In the genomic region with DNA sequence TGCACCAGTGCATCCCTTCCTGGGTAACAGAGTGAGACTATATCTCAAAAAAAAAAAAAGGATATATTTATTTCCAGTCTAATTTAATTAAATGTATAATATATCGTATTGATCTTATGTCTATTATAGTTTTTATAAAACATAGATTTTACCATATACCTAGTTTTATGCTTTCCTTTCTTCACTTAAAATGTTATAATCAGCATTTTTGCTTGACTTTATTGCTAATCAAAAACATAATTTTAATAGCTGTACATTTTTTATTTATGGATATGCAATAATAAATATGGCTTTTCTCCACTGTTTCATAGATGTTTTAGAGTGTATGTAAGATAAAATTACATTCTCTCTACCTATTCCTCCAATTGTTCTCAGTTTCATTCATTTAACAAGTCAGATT, we compare ENCODE assay signal across 24 cellular contexts.
DNase-seq lines count a peak whose midpoint lies in the region; ATAC-seq, FAIRE-seq and TF ChIP-seq lines count a peak whose summit lies in the region.
"Had no signal": no experiment of that assay in that cellular context is flagged by ENCODE, and none has a peak within 500 bp of the region (broad histone marks: within the 10 kb centered on the region; RNA-seq: fewer than 3 reads in every experiment).

No MANE protein-coding gene starts in this region.

- H3K27ac ChIP-seq in HepG2 (ENCODE audit: extremely low read length, insufficient read depth, low read length): no peak overlapping the region
- H3K27ac ChIP-seq in right lobe of liver: no peak overlapping the region
- no peak overlapping the region for H3K27ac ChIP-seq in K562 (ENCODE audit: extremely low read depth, low read depth, low read length)
- H3K27ac ChIP-seq: 22Rv1, BLaER1 had no signal

- no peak for ATAC-seq in HepG2
- ATAC-seq in right lobe of liver: no peak
- no peak for ATAC-seq in K562
- no peak for ATAC-seq in GM21423 (IDR thresholded peaks at IDR 0.05; ENCODE audit: unreplicated experiment)
- ATAC-seq: GM12878 had no signal

- H3K9me1 ChIP-seq in K562 (ENCODE audit: control insufficient read depth, insufficient read depth, low read length): no peaks in the 10 kb centered on the region

- TF ChIP-seq EP300 in HepG2 (IDR thresholded peaks at IDR 0.05; ENCODE audit: low read depth in 2 of 2, low read length in 2 of 2): no peak
- TF ChIP-seq EP300 in HepG2 (CRISPR knock-in tag; IDR thresholded peaks at IDR 0.05; ENCODE audit: borderline replicate concordance): no peak
- no peak for TF ChIP-seq EP300 in K562 (IDR thresholded peaks at IDR 0.05; ENCODE audit: low read length)

- no peaks in the 10 kb centered on the region for H4K20me1 ChIP-seq in HepG2 (ENCODE audit: insufficient read depth, low read length)
- no peaks in the 10 kb centered on the region for H4K20me1 ChIP-seq in K562 (replicated peaks; ENCODE audit: control insufficient read depth, insufficient read depth, low read length)
- H4K20me1 ChIP-seq: BLaER1 had no signal

- BruUV-seq in HepG2 (replicated peaks; lab: Mats Ljungman, UMichigan) (no TSS peak), K562 (replicated peaks; lab: Mats Ljungman, UMichigan) (no TSS peak)

- H3K9me3 ChIP-seq in HepG2 (ENCODE audit: low read length) (peaks cover 23% of the 10 kb centered on the region; the same call in 1 of the 2 replicates), right lobe of liver (no peaks in the 10 kb centered on the region), K562 (replicated peaks; ENCODE audit: control insufficient read depth, insufficient read depth, low read depth, low read length) (no peaks in the 10 kb centered on the region)
- H3K9me3 ChIP-seq: BE2C, BLaER1 had no signal

- TF ChIP-seq CTCF in HepG2 (CRISPR knock-in tag; IDR thresholded peaks at IDR 0.05) (no peak), right lobe of liver (IDR thresholded peaks at IDR 0.05) (no peak), K562 (IDR thresholded peaks at IDR 0.05 in 2 of 3, conservative IDR thresholded peaks at IDR 0.05 in 1 of 3; ENCODE audit: insufficient read depth in 2 of 3, low read depth in 1 of 3, low read length in 3 of 3) (no peak)

- in situ Hi-C loops in HepG2 (cut with HindIII; ENCODE audit: extremely low pct_ligation_motif_present, low pct_unique_long_range_greater_than_20kb): no loop called here
- in situ Hi-C loops in K562 (cut with MboI): no loop called here

- H2AFZ ChIP-seq in HepG2 (ENCODE audit: low read length) (no peak overlapping the region), K562 (ENCODE audit: low read depth, low read length) (no peak overlapping the region)

- H3K27me3 ChIP-seq in HepG2 (ENCODE audit: control insufficient read depth in 1 of 2, insufficient read depth in 2 of 2, low read length in 2 of 2) (no peaks in the 10 kb centered on the region), right lobe of liver (no peaks in the 10 kb centered on the region), K562 (ENCODE audit: control insufficient read depth in 2 of 2, insufficient read depth in 2 of 2, low read length in 2 of 2) (no peaks in the 10 kb centered on the region)
- H3K27me3 ChIP-seq: BE2C, BLaER1 had no signal

- POLR2A ChIA-PET in HepG2 (lab: Yijun Ruan, JAX): no interaction called here
- POLR2A ChIA-PET in K562 (lab: Yijun Ruan, JAX): no interaction called here

- DNase-seq in HepG2 (ENCODE audit: low spot score) (no peak), right lobe of liver (no peak), K562 (ENCODE audit: extremely low read depth in 1 of 4, low spot score in 3 of 4) (no peak), SIG-M5 (lab: John Stamatoyannopoulos, UW) (no peak)
- DNase-seq: ACHN; BE2C; C1 segment of cervical spinal cord; CD4-positive, alpha-beta memory T cell; CD4-positive, CD25-positive, alpha-beta regulatory T cell; CD8-positive, alpha-beta memory T cell; COR-L47; DMS 273 treated with DMSO at 0.1 percent for 48 hours; DMS153; DMS53; DMS79; DND-41; EL; GDM1 had no signal

- TF ChIP-seq POLR2A in HepG2 (IDR thresholded peaks at IDR 0.05; ENCODE audit: insufficient read depth in 1 of 2, low read depth in 2 of 2, low read length in 2 of 2): no peak
- no peak for TF ChIP-seq POLR2A in right lobe of liver (IDR thresholded peaks at IDR 0.05)
- TF ChIP-seq POLR2A in K562 (conservative IDR thresholded peaks at IDR 0.05): no peak

- CTCF ChIA-PET in HepG2 (lab: Yijun Ruan, JAX; ENCODE audit: low intra/inter-chr PET ratio, low total read pairs) (no interaction called here), K562 (lab: Yijun Ruan, JAX; ENCODE audit: low intra/inter-chr PET ratio) (interaction anchor here (0.8 kb wide), 1 partner anchor 168 kb away, joined by 3 read pairs; no protein-coding TSS in a partner anchor)

- H3K4me3 ChIP-seq in HepG2 (replicated peaks in 1 of 3; ENCODE audit: insufficient read depth in 1 of 3, low read depth in 2 of 3, low read length in 3 of 3) (no peak overlapping the region), right lobe of liver (no peak overlapping the region), K562 (no peak overlapping the region)
- H3K4me3 ChIP-seq: BLaER1, GM12878 had no signal

- no peak for FAIRE-seq in HepG2 (lab: Jason Lieb, UNC)
- no peak for FAIRE-seq in K562 (lab: Jason Lieb, UNC)
- FAIRE-seq: GM12878, GM12892, GM18507 had no signal

- H3K9ac ChIP-seq in HepG2 (ENCODE audit: insufficient read depth, low read depth, low read length): no peak overlapping the region
- H3K9ac ChIP-seq in K562 (ENCODE audit: insufficient read depth in 1 of 2, low read depth in 2 of 2, low read length in 2 of 2): no peak overlapping the region
- H3K9ac ChIP-seq: BLaER1 had no signal

- H3K79me2 ChIP-seq in HepG2 (ENCODE audit: insufficient read depth, low read length) (no peaks in the 10 kb centered on the region), K562 (ENCODE audit: control insufficient read depth, insufficient read depth, low read length) (no peaks in the 10 kb centered on the region)

- no peak for TF ChIP-seq RAD21 in HepG2 (CRISPR knock-in tag; IDR thresholded peaks at IDR 0.05)
- no peak for TF ChIP-seq RAD21 in K562 (CRISPR knock-in tag; conservative IDR thresholded peaks at IDR 0.05 in 1 of 2, IDR thresholded peaks at IDR 0.05 in 1 of 2)

- H3K4me2 ChIP-seq in HepG2 (ENCODE audit: low read depth, low read length) (no peak overlapping the region), K562 (ENCODE audit: insufficient read depth, low read length) (no peak overlapping the region)
- H3K4me2 ChIP-seq: BLaER1 had no signal

- H3K4me1 ChIP-seq in HepG2 (ENCODE audit: insufficient read depth, low read length) (no peaks in the 10 kb centered on the region), right lobe of liver (no peaks in the 10 kb centered on the region), K562 (replicated peaks in 1 of 2; ENCODE audit: control insufficient read depth in 2 of 2, insufficient read depth in 2 of 2, low read length in 2 of 2) (no peaks in the 10 kb centered on the region)
- H3K4me1 ChIP-seq: BE2C, BLaER1 had no signal

- intact Hi-C loops in HepG2 (cut with micrococcal nuclease; ENCODE audit: unreplicated experiment) (no loop called here), right lobe of liver (cut with DNase I) (no loop called here), K562 (cut with micrococcal nuclease) (no loop called here)

- H3K36me3 ChIP-seq in HepG2 (replicated peaks in 1 of 2; ENCODE audit: control insufficient read depth in 1 of 2, insufficient read depth in 2 of 2, low read length in 2 of 2) (no peaks in the 10 kb centered on the region), right lobe of liver (no peaks in the 10 kb centered on the region), K562 (ENCODE audit: control insufficient read depth, insufficient read depth, low read length) (no peaks in the 10 kb centered on the region)
- H3K36me3 ChIP-seq: BE2C, BLaER1 had no signal

- 3% methylated on average over 1 of the region's 1 CpG for WGBS in HepG2 (ENCODE audit: low lambda C conversion rate)
- 50% methylated on average over 1 of the region's 1 CpG for WGBS in right lobe of liver (ENCODE audit: insufficient coverage, low coverage, low lambda C conversion rate, missing lambda C conversion rate)
- 8% methylated on average over 1 of the region's 1 CpG for WGBS in K562 (ENCODE audit: insufficient coverage, low coverage, missing lambda C conversion rate)

TF ChIP-seq in HepG2, 621 proteins besides CTCF, POLR2A, EP300 and RAD21:
- TF ChIP-seq RARG (CRISPR knock-in tag; IDR thresholded peaks at IDR 0.05; ENCODE audit: low read depth) (no peak), MAFK (conservative IDR thresholded peaks at IDR 0.05 in 1 of 2, IDR thresholded peaks at IDR 0.05 in 1 of 2; ENCODE audit: low read length in 2 of 2) (peak; percentile 52 to 80; a peak in 3 of 4 replicates), MAFF (IDR thresholded peaks at IDR 0.05; ENCODE audit: low read depth, low read length) (peak; percentile 62; the same call in 1 of the 2 replicates)
TF ChIP-seq in HepG2: peak in this region for 2.

TF ChIP-seq in K562, 482 proteins besides CTCF, POLR2A, EP300 and RAD21 (continues in another document):
- TF ChIP-seq, protein P1, sequence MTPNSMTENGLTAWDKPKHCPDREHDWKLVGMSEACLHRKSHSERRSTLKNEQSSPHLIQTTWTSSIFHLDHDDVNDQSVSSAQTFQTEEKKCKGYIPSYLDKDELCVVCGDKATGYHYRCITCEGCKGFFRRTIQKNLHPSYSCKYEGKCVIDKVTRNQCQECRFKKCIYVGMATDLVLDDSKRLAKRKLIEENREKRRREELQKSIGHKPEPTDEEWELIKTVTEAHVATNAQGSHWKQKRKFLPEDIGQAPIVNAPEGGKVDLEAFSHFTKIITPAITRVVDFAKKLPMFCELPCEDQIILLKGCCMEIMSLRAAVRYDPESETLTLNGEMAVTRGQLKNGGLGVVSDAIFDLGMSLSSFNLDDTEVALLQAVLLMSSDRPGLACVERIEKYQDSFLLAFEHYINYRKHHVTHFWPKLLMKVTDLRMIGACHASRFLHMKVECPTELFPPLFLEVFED (CRISPR knock-in tag; conservative IDR thresholded peaks at IDR 0.05): no peak
- no peak for TF ChIP-seq ZNF311 (CRISPR knock-in tag; IDR thresholded peaks at IDR 0.05)
- TF ChIP-seq PRMT5 (CRISPR knock-in tag; IDR thresholded peaks at IDR 0.05): no peak
- no peak for TF ChIP-seq ELF4 (CRISPR knock-in tag; IDR thresholded peaks at IDR 0.05)
